Comparison of ENCODE assay signal across 39 cellular contexts in the genomic region with DNA sequence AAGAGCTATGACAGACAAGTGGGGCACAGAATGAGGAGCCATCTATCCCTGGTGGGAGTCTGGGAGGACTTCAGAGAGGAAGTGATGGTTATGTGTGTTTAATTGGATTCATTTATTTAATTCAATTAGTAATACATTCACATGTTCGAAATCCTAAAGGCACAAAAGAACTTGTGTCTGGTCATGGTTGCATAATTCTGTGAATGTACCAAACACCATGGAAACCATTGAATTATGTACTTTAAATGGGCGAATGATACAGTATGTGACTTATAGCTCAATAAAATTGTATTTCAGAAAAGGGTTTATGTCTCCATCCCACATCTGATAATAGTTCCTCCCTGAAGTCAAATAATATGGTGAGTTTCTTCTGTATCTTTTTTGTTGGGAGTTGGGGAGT. TPM values are rescaled to one million over a fixed set of nuclear protein-coding genes. Genes with fewer than 3 reads are reported as not detected.
"Had no signal": no experiment of that assay in that cellular context is flagged by ENCODE, and none has a peak within 500 bp of the region (broad histone marks: within the 10 kb centered on the region; RNA-seq: fewer than 3 reads in every experiment).

No MANE protein-coding gene starts in this region.

- H3K4me1 ChIP-seq: adrenal gland, ascending aorta, breast epithelium had no signal

- H3K4me1 Mint-ChIP-seq: activated naive CD4-positive, alpha-beta T cell treated with anti-CD3 and anti-CD28 coated beads, Interleukin-2, amount 10 ng/mL, durations not matched to agents 7 days and 5 days; activated naive CD4-positive, alpha-beta T cell treated with anti-CD3 and anti-CD28 coated beads, Interleukin-2, amount 50 U/mL, for 24 hours; activated naive CD8-positive, alpha-beta T cell treated with anti-CD3 and anti-CD28 coated beads for 36 hours; activated naive CD8-positive, alpha-beta T cell treated with anti-CD3 and anti-CD28 coated beads, Interleukin-2, amount 10 ng/mL, durations not matched to agents 7 days and 5 days; activated naive CD8-positive, alpha-beta T cell treated with anti-CD3 and anti-CD28 coated beads, Interleukin-2, amount 50 U/mL, for 24 hours; brain; central memory CD8-positive, alpha-beta T cell had no signal

- H3K27ac ChIP-seq: adrenal gland, ascending aorta, body of pancreas, brain microvascular endothelial cell, breast epithelium, cardiac muscle cell had no signal

- H3K4me3 ChIP-seq: adrenal gland, ascending aorta, body of pancreas, breast epithelium, cardiac muscle cell had no signal

- H3K27ac Mint-ChIP-seq: activated naive CD4-positive, alpha-beta T cell treated with anti-CD3 and anti-CD28 coated beads for 36 hours; activated naive CD4-positive, alpha-beta T cell treated with anti-CD3 and anti-CD28 coated beads, Interleukin-2, amount 10 ng/mL, durations not matched to agents 7 days and 5 days; activated naive CD4-positive, alpha-beta T cell treated with anti-CD3 and anti-CD28 coated beads, Interleukin-2, amount 50 U/mL, for 24 hours; activated naive CD4-positive, alpha-beta T cell treated with anti-CD3 and anti-CD28 coated beads, Interleukin-2, amount 50 U/mL, for 72 hours; activated naive CD8-positive, alpha-beta T cell; activated naive CD8-positive, alpha-beta T cell treated with anti-CD3 and anti-CD28 coated beads for 36 hours; activated naive CD8-positive, alpha-beta T cell treated with anti-CD3 and anti-CD28 coated beads, Interleukin-2, amount 10 ng/mL, durations not matched to agents 7 days and 5 days; activated naive CD8-positive, alpha-beta T cell treated with anti-CD3 and anti-CD28 coated beads, Interleukin-2, amount 50 U/mL, for 24 hours; activated T-cell treated with anti-CD3 and anti-CD28 coated beads, Interleukin-2, amount 50 U/mL, for 24 hours; activated T-cell treated with anti-CD3 and anti-CD28 coated beads, Interleukin-2, amount 50 U/mL, for 72 hours; activated T-helper 1 cell treated with anti-CD3 and anti-CD28 coated beads, Interleukin-12 subunit alpha, Interleukin-12 subunit beta, Interleukin-2, Interleukin-4 antibody, amounts not matched to agents 30 ng/mL and 10 ng/mL and 1 ng/mL, durations not matched to agents 14 hours and 24 hours and 36 hours; activated T-helper 2 cell treated with anti-CD3 and anti-CD28 coated beads, Interferon-gamma antibody, Interleukin-2, Interleukin-4, amounts not matched to agents 10 μg/mL and 5 μg/mL and 100 μg/mL, durations not matched to agents 14 hours and 24 hours and 36 hours; brain had no signal

- H3K4me3 Mint-ChIP-seq: activated naive CD4-positive, alpha-beta T cell treated with anti-CD3 and anti-CD28 coated beads for 36 hours; activated naive CD4-positive, alpha-beta T cell treated with anti-CD3 and anti-CD28 coated beads, Interleukin-2, amount 10 ng/mL, durations not matched to agents 7 days and 5 days; activated naive CD4-positive, alpha-beta T cell treated with anti-CD3 and anti-CD28 coated beads, Interleukin-2, amount 50 U/mL, for 24 hours; activated naive CD8-positive, alpha-beta T cell; activated naive CD8-positive, alpha-beta T cell treated with anti-CD3 and anti-CD28 coated beads for 36 hours; activated naive CD8-positive, alpha-beta T cell treated with anti-CD3 and anti-CD28 coated beads, Interleukin-2, amount 10 ng/mL, durations not matched to agents 7 days and 5 days; activated naive CD8-positive, alpha-beta T cell treated with anti-CD3 and anti-CD28 coated beads, Interleukin-2, amount 50 U/mL, for 24 hours; activated T-cell treated with anti-CD3 and anti-CD28 coated beads, Interleukin-2, amount 50 U/mL, for 24 hours; activated T-cell treated with anti-CD3 and anti-CD28 coated beads, Interleukin-2, amount 50 U/mL, for 4 hours; activated T-cell treated with anti-CD3 and anti-CD28 coated beads, Interleukin-2, amount 50 U/mL, for 72 hours; activated T-helper 1 cell treated with anti-CD3 and anti-CD28 coated beads, Interleukin-12 subunit alpha, Interleukin-12 subunit beta, Interleukin-2, Interleukin-4 antibody, amounts not matched to agents 30 ng/mL and 10 ng/mL and 1 ng/mL, durations not matched to agents 14 hours and 24 hours and 36 hours; brain; central memory CD8-positive, alpha-beta T cell had no signal

- H3K36me3 ChIP-seq: adrenal gland, ascending aorta, brain microvascular endothelial cell, breast epithelium, cardiac muscle cell had no signal

- DNase-seq: activated effector memory CD4-positive, alpha-beta T cell treated with anti-CD3 and anti-CD28 coated beads, Interleukin-2, amount 50 U/mL, for 16 hours; activated effector memory CD4-positive, alpha-beta T cell treated with Interleukin-2 at 50 U/mL for 16 hours; activated gamma-delta T cell; activated gamma-delta T cell treated with Interleukin-2 at 50 U/mL for 16 hours; activated naive CD4-positive, alpha-beta T cell; activated naive CD4-positive, alpha-beta T cell treated with anti-CD3 and anti-CD28 coated beads for 36 hours; activated naive CD4-positive, alpha-beta T cell treated with anti-CD3 and anti-CD28 coated beads, Interleukin-2, amount 10 ng/mL, durations not matched to agents 7 days and 5 days; activated naive CD4-positive, alpha-beta T cell treated with anti-CD3 and anti-CD28 coated beads, Interleukin-2, amount 50 U/mL, for 16 hours; activated naive CD4-positive, alpha-beta T cell treated with Interleukin-2 at 50 U/mL for 16 hours; activated naive CD8-positive, alpha-beta T cell treated with anti-CD3 and anti-CD28 coated beads for 36 hours; activated naive CD8-positive, alpha-beta T cell treated with anti-CD3 and anti-CD28 coated beads, Interleukin-2, amount 10 ng/mL, durations not matched to agents 7 days and 5 days; activated naive CD8-positive, alpha-beta T cell treated with anti-CD3 and anti-CD28 coated beads, Interleukin-2, amount 50 U/mL, for 24 hours; activated T-cell treated with anti-CD3 and anti-CD28 coated beads, Interleukin-2, amount 50 U/mL, for 1 hour; activated T-cell treated with anti-CD3 and anti-CD28 coated beads, Interleukin-2, amount 50 U/mL, for 24 hours; activated T-cell treated with anti-CD3 and anti-CD28 coated beads, Interleukin-2, amount 50 U/mL, for 4 hours; activated T-cell treated with anti-CD3 and anti-CD28 coated beads, Interleukin-2, amount 50 U/mL, for 48 hours; activated T-cell treated with anti-CD3 and anti-CD28 coated beads, Interleukin-2, amount 50 U/mL, for 72 hours; adrenal gland; amniotic stem cell; aorta; body of pancreas; brain microvascular endothelial cell; caudate nucleus; central memory CD4-positive, alpha-beta T cell; cerebellar nuclear complex had no signal

- H3K36me3 Mint-ChIP-seq: activated naive CD4-positive, alpha-beta T cell treated with anti-CD3 and anti-CD28 coated beads, Interleukin-2, amount 10 ng/mL, durations not matched to agents 7 days and 5 days; activated naive CD4-positive, alpha-beta T cell treated with anti-CD3 and anti-CD28 coated beads, Interleukin-2, amount 50 U/mL, for 24 hours; activated naive CD4-positive, alpha-beta T cell treated with anti-CD3 and anti-CD28 coated beads, Interleukin-2, amount 50 U/mL, for 72 hours; activated naive CD8-positive, alpha-beta T cell; activated naive CD8-positive, alpha-beta T cell treated with anti-CD3 and anti-CD28 coated beads for 36 hours; activated naive CD8-positive, alpha-beta T cell treated with anti-CD3 and anti-CD28 coated beads, Interleukin-2, amount 10 ng/mL, durations not matched to agents 7 days and 5 days; brain had no signal

- H3K9me3 ChIP-seq: adrenal gland, ascending aorta, body of pancreas, breast epithelium had no signal

- ATAC-seq: activated naive CD4-positive, alpha-beta T cell treated with anti-CD3 and anti-CD28 coated beads, Interleukin-2, amount 50 U/mL, for 72 hours; activated naive CD8-positive, alpha-beta T cell treated with anti-CD3 and anti-CD28 coated beads, Interleukin-2, amount 50 U/mL, for 24 hours; activated T-cell treated with anti-CD3 and anti-CD28 coated beads, Interleukin-2, amount 50 U/mL, for 4 hours; activated T-cell treated with anti-CD3 and anti-CD28 coated beads, Interleukin-2, amount 50 U/mL, for 72 hours; body of pancreas had no signal

- H3K27me3 ChIP-seq: adrenal gland, ascending aorta, body of pancreas, breast epithelium, cardiac muscle cell had no signal

- H3K9me3 Mint-ChIP-seq: activated naive CD4-positive, alpha-beta T cell treated with anti-CD3 and anti-CD28 coated beads for 36 hours; activated naive CD4-positive, alpha-beta T cell treated with anti-CD3 and anti-CD28 coated beads, Interleukin-2, amount 10 ng/mL, durations not matched to agents 7 days and 5 days; activated naive CD4-positive, alpha-beta T cell treated with anti-CD3 and anti-CD28 coated beads, Interleukin-2, amount 50 U/mL, for 24 hours; activated naive CD4-positive, alpha-beta T cell treated with anti-CD3 and anti-CD28 coated beads, Interleukin-2, amount 50 U/mL, for 72 hours; activated naive CD8-positive, alpha-beta T cell treated with anti-CD3 and anti-CD28 coated beads for 36 hours; activated naive CD8-positive, alpha-beta T cell treated with anti-CD3 and anti-CD28 coated beads, Interleukin-2, amount 10 ng/mL, durations not matched to agents 7 days and 5 days; activated naive CD8-positive, alpha-beta T cell treated with anti-CD3 and anti-CD28 coated beads, Interleukin-2, amount 50 U/mL, for 24 hours; activated T-cell treated with anti-CD3 and anti-CD28 coated beads, Interleukin-2, amount 50 U/mL, for 24 hours; activated T-cell treated with anti-CD3 and anti-CD28 coated beads, Interleukin-2, amount 50 U/mL, for 4 hours; activated T-cell treated with anti-CD3 and anti-CD28 coated beads, Interleukin-2, amount 50 U/mL, for 72 hours; activated T-helper 1 cell treated with anti-CD3 and anti-CD28 coated beads, Interleukin-12 subunit alpha, Interleukin-12 subunit beta, Interleukin-2, Interleukin-4 antibody, amounts not matched to agents 30 ng/mL and 10 ng/mL and 1 ng/mL, durations not matched to agents 14 hours and 24 hours and 36 hours; activated T-helper 2 cell treated with anti-CD3 and anti-CD28 coated beads, Interferon-gamma antibody, Interleukin-2, Interleukin-4, amounts not matched to agents 10 μg/mL and 5 μg/mL and 100 μg/mL, durations not matched to agents 14 hours and 24 hours and 36 hours; brain; central memory CD8-positive, alpha-beta T cell had no signal

RNA-seq across cellular contexts. Expression of a gene that starts 19.8 kb away (rescaled TPM):
- total RNA-seq: activated naive CD4-positive, alpha-beta T cell treated with anti-CD3 and anti-CD28 coated beads for 36 hours; activated naive CD4-positive, alpha-beta T cell treated with anti-CD3 and anti-CD28 coated beads, Interleukin-2, amount 50 U/mL, for 72 hours; activated naive CD8-positive, alpha-beta T cell treated with anti-CD3 and anti-CD28 coated beads for 36 hours; activated naive CD8-positive, alpha-beta T cell treated with anti-CD3 and anti-CD28 coated beads, Interleukin-2, amount 10 ng/mL, durations not matched to agents 7 days and 5 days; activated T-cell treated with anti-CD3 and anti-CD28 coated beads, Interleukin-2, amount 50 U/mL, for 72 hours; activated T-helper 1 cell treated with anti-CD3 and anti-CD28 coated beads, Interleukin-12 subunit alpha, Interleukin-12 subunit beta, Interleukin-2, Interleukin-4 antibody, amounts not matched to agents 30 ng/mL and 10 ng/mL and 1 ng/mL, durations not matched to agents 14 hours and 24 hours and 36 hours; activated T-helper 2 cell treated with anti-CD3 and anti-CD28 coated beads, Interferon-gamma antibody, Interleukin-2, Interleukin-4, amounts not matched to agents 10 μg/mL and 5 μg/mL and 100 μg/mL, durations not matched to agents 14 hours and 24 hours and 36 hours; aorta; ascending aorta; astrocyte; breast epithelium; bronchial epithelial cell; cardiac muscle cell; cardiac septum; chondrocyte had no signal

RNA-seq across cellular contexts. Expression of a gene that starts 36.4 kb away (rescaled TPM):
- total RNA-seq: ascending aorta had no signal
